ENCODE assay signal across 22 cellular contexts in genomic region chrX:63919081-63919480, GRCh38.
DNase-seq lines count a peak whose midpoint lies in the region; FAIRE-seq and TF ChIP-seq lines count a peak whose summit lies in the region.
"Had no signal": no experiment of that assay in that cellular context is flagged by ENCODE, and none has a peak within 500 bp of the region (broad histone marks: within the 10 kb centered on the region; RNA-seq: fewer than 3 reads in every experiment).

No MANE protein-coding gene starts in this region.

- H3K9me3 ChIP-seq in breast epithelium, result peaks cover 7 to 31% of the 10 kb centered on the region in 2 donors
- H3K9me3 ChIP-seq in effector memory CD4-positive, alpha-beta T cell (ENCODE audit: control insufficient read depth, low read length), result no peaks in the 10 kb centered on the region
- H3K9me3 ChIP-seq: BE2C had no signal

- H3K4me1 ChIP-seq in breast epithelium, result no peaks in the 10 kb centered on the region
- H3K4me1 ChIP-seq in effector memory CD4-positive, alpha-beta T cell (ENCODE audit: control insufficient read depth, insufficient read depth, low read length, poor library complexity, severe bottlenecking), result no peaks in the 10 kb centered on the region
- H3K4me1 ChIP-seq: BE2C; BLaER1 treated with 17β-estradiol and CSF1 and Interleukin-3, amounts not matched to agents 10 nM and 100 nM had no signal

- H3K4me3 ChIP-seq in breast epithelium, result no peak overlapping the region
- H3K4me3 ChIP-seq in bronchial epithelial cell (ENCODE audit: low read depth, low read length), result no peak overlapping the region
- H3K4me3 ChIP-seq in effector memory CD4-positive, alpha-beta T cell (ENCODE audit: insufficient read depth, low read depth, low read length, poor library complexity, severe bottlenecking), result no peak overlapping the region
- H3K4me3 ChIP-seq: BLaER1 treated with 17β-estradiol and CSF1 and Interleukin-3, amounts not matched to agents 10 nM and 100 nM; GM23248 had no signal

- no peak overlapping the region for H3K27ac ChIP-seq in breast epithelium
- H3K27ac ChIP-seq in effector memory CD4-positive, alpha-beta T cell (ENCODE audit: insufficient read depth, low read length, poor library complexity, severe bottlenecking), result no peak overlapping the region
- H3K27ac ChIP-seq: 22Rv1; BLaER1 treated with 17β-estradiol and CSF1 and Interleukin-3, amounts not matched to agents 10 nM and 100 nM; GM23248 had no signal

- TF ChIP-seq POLR2A in breast epithelium (IDR thresholded peaks at IDR 0.05), result no peak

- FAIRE-seq in bronchial epithelial cell (lab: Jason Lieb, UNC) (no peak), islet of Langerhans (lab: Jason Lieb, UNC) (peak; percentile 60)
- FAIRE-seq: A204.1, D721Med, G401.6, GM12892 had no signal

- TF ChIP-seq CTCF in MCF 10A (IDR thresholded peaks at IDR 0.05; ENCODE audit: unreplicated experiment), result no peak
- no peak for TF ChIP-seq CTCF in breast epithelium (IDR thresholded peaks at IDR 0.05)
- TF ChIP-seq CTCF in bronchial epithelial cell (IDR thresholded peaks at IDR 0.05; ENCODE audit: insufficient read depth, low read length, severe bottlenecking), result no peak

- H3K27ac Mint-ChIP-seq in MCF 10A (ENCODE audit: low read depth, unreplicated experiment), result peak overlapping the region; percentile 35
- H3K27ac Mint-ChIP-seq: CD14-positive monocyte; CD4-positive, alpha-beta T cell; CD8-positive, alpha-beta memory T cell had no signal

- no peak overlapping the region for H3K4me3 Mint-ChIP-seq in MCF 10A (ENCODE audit: unreplicated experiment)
- H3K4me3 Mint-ChIP-seq: CD14-positive monocyte; CD4-positive, alpha-beta T cell; CD8-positive, alpha-beta memory T cell had no signal

- BruUV-seq in MCF 10A (replicated peaks; lab: Mats Ljungman, UMichigan), result no TSS peak

- no peaks in the 10 kb centered on the region for H3K27me3 Mint-ChIP-seq in MCF 10A (ENCODE audit: insufficient read depth, unreplicated experiment)
- H3K27me3 Mint-ChIP-seq: CD4-positive, alpha-beta T cell had no signal

- H3K9me3 Mint-ChIP-seq in MCF 10A (ENCODE audit: unreplicated experiment), result peaks cover 22% of the 10 kb centered on the region

- H3K27me3 ChIP-seq in breast epithelium (peaks cover 0 to 10% of the 10 kb centered on the region in 2 donors), bronchial epithelial cell (ENCODE audit: control insufficient read depth, insufficient read depth, low read length) (no peaks in the 10 kb centered on the region)
- no peaks in the 10 kb centered on the region for H3K27me3 ChIP-seq in effector memory CD4-positive, alpha-beta T cell (replicated peaks; ENCODE audit: control insufficient read depth, insufficient read depth, low read length, poor library complexity, severe bottlenecking)
- H3K27me3 ChIP-seq: BE2C had no signal

- POLR2A ChIA-PET in MCF 10A (lab: Yijun Ruan, JAX), result interaction anchor here (0.7 to 1.1 kb wide), 2 partner anchors 164 to 571 kb away, joined by 3 read pairs; no protein-coding TSS in a partner anchor

- H3K4me1 Mint-ChIP-seq in MCF 10A (ENCODE audit: insufficient read depth, unreplicated experiment), result peaks cover 26% of the 10 kb centered on the region
- H3K4me1 Mint-ChIP-seq: CD14-positive monocyte; CD8-positive, alpha-beta memory T cell had no signal

- H3K36me3 Mint-ChIP-seq in MCF 10A (ENCODE audit: insufficient read depth, unreplicated experiment), result no peaks in the 10 kb centered on the region
- H3K36me3 Mint-ChIP-seq: CD14-positive monocyte had no signal

- CTCF ChIA-PET in MCF 10A (lab: Yijun Ruan, JAX), result interaction anchor here (0.5 to 8.1 kb wide), 5 partner anchors 12 to 1610 kb away, joined by 3 to 59 read pairs (median 3); no protein-coding TSS in a partner anchor

- intact Hi-C loops in MCF 10A (cut with micrococcal nuclease), result no loop called here
- intact Hi-C loops in breast epithelium (cut with DNase I; ENCODE audit: low total_unique reads), result no loop called here

- DNase-seq in MCF 10A (ENCODE audit: unreplicated experiment) (no peak), breast epithelium (ENCODE audit: low spot score in 2 of 2) (no peak), bronchial epithelial cell (ENCODE audit: low read depth) (peak; percentile 74), DMS53 (lab: John Stamatoyannopoulos, UW) (no peak), mesenteric fat pad (ENCODE audit: low spot score) (no peak), T-helper 2 cell (no peak)
- no peak for DNase-seq in effector memory CD4-positive, alpha-beta T cell
- DNase-seq: AML-193; BE2C; CD4-positive, alpha-beta T cell; CD8-positive, alpha-beta memory T cell; DND-41; H7 had no signal

- H3K36me3 ChIP-seq in breast epithelium (no peaks in the 10 kb centered on the region), bronchial epithelial cell (ENCODE audit: control insufficient read depth, insufficient read depth, low read length) (no peaks in the 10 kb centered on the region)
- H3K36me3 ChIP-seq in effector memory CD4-positive, alpha-beta T cell (ENCODE audit: control insufficient read depth, insufficient read depth, low read length), result no peaks in the 10 kb centered on the region
- H3K36me3 ChIP-seq: BE2C; BLaER1 treated with 17β-estradiol and CSF1 and Interleukin-3, amounts not matched to agents 10 nM and 100 nM had no signal
